In the genomic region with DNA sequence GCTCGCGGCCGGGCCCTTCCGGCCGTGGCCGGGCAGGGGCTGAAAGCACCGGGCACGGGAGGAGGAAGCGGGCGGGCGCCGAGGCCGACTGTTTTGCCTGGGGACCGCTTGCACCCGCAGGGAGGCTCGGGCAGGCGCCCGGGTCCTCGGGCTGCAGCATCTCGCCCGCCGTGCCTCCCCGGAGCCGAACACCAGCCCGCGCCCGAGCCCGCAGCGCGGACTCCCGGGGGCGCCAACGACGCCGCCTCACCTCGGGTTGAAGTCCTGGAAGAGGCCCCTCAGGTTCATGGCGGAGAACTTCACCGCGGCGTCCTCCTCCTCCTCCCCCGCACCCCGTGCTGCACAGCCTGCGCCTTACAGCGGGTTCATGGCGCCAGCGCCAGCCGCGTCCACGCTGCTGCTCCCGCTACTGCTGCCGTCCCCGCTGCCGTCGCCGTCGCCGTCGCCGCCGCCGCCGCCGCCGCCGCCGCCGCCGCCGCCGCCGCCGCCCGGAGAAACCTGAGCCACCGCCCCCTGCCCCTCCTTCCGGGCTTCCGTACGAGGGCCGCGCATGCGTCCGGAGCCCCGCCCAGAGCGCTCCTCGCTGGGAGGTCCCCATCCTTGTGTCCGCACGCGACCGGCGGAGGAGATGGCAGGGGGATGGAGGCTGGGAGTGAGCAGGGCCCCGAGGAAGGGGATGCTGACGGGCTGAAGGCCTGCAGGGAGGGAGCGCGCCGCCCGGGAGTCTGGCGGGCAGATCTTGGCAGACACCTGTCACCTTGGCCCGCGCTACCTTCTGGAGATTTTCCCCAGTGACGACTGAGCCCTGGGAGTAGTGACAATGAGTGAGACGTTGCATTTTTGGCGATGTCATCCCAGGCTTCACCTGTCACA, we compare ENCODE assay signal across 8 cellular contexts. TPM values are rescaled to one million over a fixed set of nuclear protein-coding genes. Genes with fewer than 3 reads are reported as not detected.
A peak's percentile ranks its signal among the peaks of the same experiment; 100 is the strongest.
DNase-seq lines count a peak whose midpoint lies in the region; ATAC-seq and TF ChIP-seq lines count a peak whose summit lies in the region.

A gene (minus strand): TSS at position 500 of the 873 bp plus-strand sequence. CDS start 212 bp downstream, at position 288.

- TF ChIP-seq CTCF in Panc1 (IDR thresholded peaks at IDR 0.05) (no peak), nephron progenitor cell (IDR thresholded peaks at IDR 0.05) (no peak)

- peak within 1 kb of the TSS; percentile 98 for H3K4me3 Mint-ChIP-seq in nephron progenitor cell
- H3K4me3 Mint-ChIP-seq in stimulated activated naive CD8-positive, alpha-beta T cell treated with anti-CD3 and anti-CD28 coated beads, Interleukin-15, Interleukin-2, amounts not matched to agents 100 ng/mL and 50 ng/mL, for 24 hours = peak within 1 kb of the TSS; percentile 90

- CTCF ChIA-PET in Panc1 (lab: Charles Lee) = no interaction called here

- H3K27me3 ChIP-seq in HUES48 (ENCODE audit: control insufficient read depth, insufficient read depth, low read length) (peaks cover 26% of the 10 kb centered on the region), Panc1 (ENCODE audit: control insufficient read depth, insufficient read depth, low read length) (peaks cover 2% of the 10 kb centered on the region; the same call in 1 of the 2 replicates)

- POLR2A ChIA-PET in Panc1 (lab: Charles Lee) = no interaction called here

- peak within 1 kb of the TSS; percentile 42 for H3K27ac Mint-ChIP-seq in nephron progenitor cell
- peak within 1 kb of the TSS; percentile 78 for H3K27ac Mint-ChIP-seq in stimulated activated naive CD8-positive, alpha-beta T cell treated with anti-CD3 and anti-CD28 coated beads, Interleukin-15, Interleukin-2, amounts not matched to agents 100 ng/mL and 50 ng/mL, for 24 hours

- in situ Hi-C loops in Caki2 (cut with HindIII; ENCODE audit: low pct_unique_long_range_greater_than_20kb, low sequenced_read_pairs) (no loop called here), Panc1 (cut with HindIII; ENCODE audit: low pct_unique_long_range_greater_than_20kb, low sequenced_read_pairs) (no loop called here)

- H3K4me1 ChIP-seq in HUES48 (ENCODE audit: control insufficient read depth, insufficient read depth, low read length) = peaks cover 4% of the 10 kb centered on the region; the same call in 1 of the 2 replicates
- peaks cover 16% of the 10 kb centered on the region for H3K4me1 ChIP-seq in Panc1 (ENCODE audit: control insufficient read depth, insufficient read depth, low read length)

- H3K4me3 ChIP-seq in HUES48 (ENCODE audit: low read depth, low read length) (peak within 1 kb of the TSS; percentile 71), Panc1 (ENCODE audit: low read depth in 2 of 2, low read length in 2 of 2) (peak within 1 kb of the TSS; percentile 61 to 81)

- BruUV-seq in Panc1 (replicated peaks; lab: Mats Ljungman, UMichigan) = no TSS peak

- peak; percentile 88 for ATAC-seq in GM21390 (IDR thresholded peaks at IDR 0.05; ENCODE audit: unreplicated experiment)
- ATAC-seq in Panc1 = peak; percentile 94

- intact Hi-C loops in Panc1 (cut with micrococcal nuclease; ENCODE audit: unreplicated experiment) = no loop called here

- peak within 1 kb of the TSS; percentile 65; the same call in 1 of the 2 replicates for H3K9ac ChIP-seq in HUES48 (ENCODE audit: low read depth, low read length)

- peaks cover 29% of the 10 kb centered on the region for H3K4me1 Mint-ChIP-seq in nephron progenitor cell
- peaks cover 38% of the 10 kb centered on the region for H3K4me1 Mint-ChIP-seq in stimulated activated naive CD8-positive, alpha-beta T cell treated with anti-CD3 and anti-CD28 coated beads, Interleukin-15, Interleukin-2, amounts not matched to agents 100 ng/mL and 50 ng/mL, for 24 hours (ENCODE audit: low read depth)

- no peaks in the 10 kb centered on the region for H3K36me3 Mint-ChIP-seq in nephron progenitor cell (ENCODE audit: low read depth)
- no peaks in the 10 kb centered on the region for H3K36me3 Mint-ChIP-seq in stimulated activated naive CD8-positive, alpha-beta T cell treated with anti-CD3 and anti-CD28 coated beads, Interleukin-15, Interleukin-2, amounts not matched to agents 100 ng/mL and 50 ng/mL, for 24 hours (ENCODE audit: low read depth)

- DNase-seq in Caki2 (ENCODE audit: low read depth) (peak; percentile 53), Panc1 (ENCODE audit: low read depth, low spot score) (no peak), activated T-helper 1 cell treated with Interleukin-2 at 50 U/mL for 16 hours (ENCODE audit: low read depth) (peak; percentile 60), fibroblast of peridontal ligament (ENCODE audit: extremely low read depth) (peak; percentile 18), nephron progenitor cell (peak; percentile 81)

- no peaks in the 10 kb centered on the region for H3K27me3 Mint-ChIP-seq in nephron progenitor cell (ENCODE audit: low read depth, poor library complexity)
- no peaks in the 10 kb centered on the region for H3K27me3 Mint-ChIP-seq in stimulated activated naive CD8-positive, alpha-beta T cell treated with anti-CD3 and anti-CD28 coated beads, Interleukin-15, Interleukin-2, amounts not matched to agents 100 ng/mL and 50 ng/mL, for 24 hours

- H3K9me3 ChIP-seq in HUES48 (ENCODE audit: control insufficient read depth, insufficient read depth, low read length) (peaks cover 11% of the 10 kb centered on the region; the same call in 1 of the 2 replicates), Panc1 (ENCODE audit: control insufficient read depth, insufficient read depth, low read depth, low read length) (no peaks in the 10 kb centered on the region)

- H3K36me3 ChIP-seq in HUES48 (ENCODE audit: control insufficient read depth, insufficient read depth, low read length) = no peaks in the 10 kb centered on the region
- H3K36me3 ChIP-seq in Panc1 (ENCODE audit: control insufficient read depth, insufficient read depth, low read length) = no peaks in the 10 kb centered on the region

- H3K9me3 Mint-ChIP-seq in nephron progenitor cell = peaks cover 32% of the 10 kb centered on the region
- no peaks in the 10 kb centered on the region for H3K9me3 Mint-ChIP-seq in stimulated activated naive CD8-positive, alpha-beta T cell treated with anti-CD3 and anti-CD28 coated beads, Interleukin-15, Interleukin-2, amounts not matched to agents 100 ng/mL and 50 ng/mL, for 24 hours

- H3K27ac ChIP-seq in HUES48 (ENCODE audit: low read depth, low read length) = no peak within 1 kb of the TSS
- peak within 1 kb of the TSS; percentile 78 for H3K27ac ChIP-seq in Panc1 (ENCODE audit: low read length)

RNA-seq across cellular contexts. Expression of the gene that starts here (rescaled TPM):
- 20.0 and 33.8 TPM in 2 replicates for total RNA-seq in Caki2 (2014; rRNA removed; shearing (Covaris generic); ENCODE audit: low replicate concordance)
- total RNA-seq in Panc1 (2021; ENCODE audit: unreplicated experiment) = 27.3 TPM
- 39.1 TPM for polyA plus RNA-seq in Panc1 (2012; ENCODE audit: insufficient read length)
